ENCODE assay signal across 20 cellular contexts in genomic region chr2:6337123-6337830, GRCh38.
"Had no signal": no experiment of that assay in that cellular context is flagged by ENCODE, and none has a peak within 500 bp of the region (broad histone marks: within the 10 kb centered on the region; RNA-seq: fewer than 3 reads in every experiment).

No MANE protein-coding gene starts in this region.

- H3K4me1 ChIP-seq: adrenal gland, heart left ventricle, left ventricle myocardium inferior, pancreas, testis had no signal

- H3K27me3 ChIP-seq: adrenal gland, heart left ventricle, pancreas, testis had no signal

- ATAC-seq: heart left ventricle; pancreas; stimulated activated naive CD8-positive, alpha-beta T cell treated with anti-CD3 and anti-CD28 coated beads, Interleukin-15, amount 100 ng/mL, for 72 hours had no signal

- H3K4me3 ChIP-seq: adrenal gland, heart left ventricle, left ventricle myocardium inferior, pancreas, testis had no signal

- H3K36me3 ChIP-seq: adrenal gland, heart left ventricle, left ventricle myocardium inferior, pancreas had no signal

- H3K27ac Mint-ChIP-seq: activated T-helper 2 cell treated with anti-CD3 and anti-CD28 coated beads, Interferon-gamma antibody, Interleukin-2, Interleukin-4, amounts not matched to agents 10 μg/mL and 5 μg/mL and 100 μg/mL, durations not matched to agents 14 hours and 24 hours and 36 hours; memory B cell; stimulated activated naive CD8-positive, alpha-beta T cell treated with anti-CD3 and anti-CD28 coated beads, Interleukin-15, amount 100 ng/mL, for 72 hours had no signal

- H3K9me3 Mint-ChIP-seq: activated T-helper 2 cell treated with anti-CD3 and anti-CD28 coated beads, Interferon-gamma antibody, Interleukin-2, Interleukin-4, amounts not matched to agents 10 μg/mL and 5 μg/mL and 100 μg/mL, durations not matched to agents 14 hours and 24 hours and 36 hours; central memory CD8-positive, alpha-beta T cell; memory B cell; nephron had no signal

- H3K27ac ChIP-seq: adrenal gland, heart left ventricle, left ventricle myocardium inferior, pancreas, testis had no signal

- FAIRE-seq: frontal cortex, pancreas had no signal

- H3K9me3 ChIP-seq: adrenal gland, heart left ventricle, left ventricle myocardium inferior, pancreas, testis had no signal

- H3K4me1 Mint-ChIP-seq: central memory CD8-positive, alpha-beta T cell; stimulated activated naive CD8-positive, alpha-beta T cell treated with anti-CD3 and anti-CD28 coated beads, Interleukin-15, amount 100 ng/mL, for 72 hours had no signal

- H3K4me3 Mint-ChIP-seq: brain; central memory CD8-positive, alpha-beta T cell; memory B cell; nephron; stimulated activated naive CD8-positive, alpha-beta T cell treated with anti-CD3 and anti-CD28 coated beads, Interleukin-15, amount 100 ng/mL, for 72 hours had no signal

- H3K36me3 Mint-ChIP-seq: memory B cell had no signal

- H3K27me3 Mint-ChIP-seq: central memory CD8-positive, alpha-beta T cell; memory B cell; stimulated activated naive CD8-positive, alpha-beta T cell treated with anti-CD3 and anti-CD28 coated beads, Interleukin-15, amount 100 ng/mL, for 72 hours had no signal

- DNase-seq: activated CD4-positive, alpha-beta T cell treated with anti-CD3 and anti-CD28 coated beads, Interleukin-2, amount 50 U/mL, for 1 hour; activated CD4-positive, CD25-positive, alpha-beta regulatory T cell; activated naive CD4-positive, alpha-beta T cell treated with anti-CD3 and anti-CD28 coated beads, Interleukin-2, amount 50 U/mL, for 16 hours; activated T-cell treated with anti-CD3 and anti-CD28 coated beads for 4 hours; adrenal gland; cortex of kidney; effector CD8-positive, alpha-beta T cell; heart left ventricle; islet precursor cell; left ventricle myocardium inferior; pancreas; stimulated activated CD4-positive, alpha-beta T cell treated with anti-CD3 and anti-CD28 coated beads, Interleukin-4, amount 100 ng/mL, for 24 hours; stimulated activated naive CD8-positive, alpha-beta T cell treated with anti-CD3 and anti-CD28 coated beads, Interleukin-15, amount 100 ng/mL, for 72 hours; testis had no signal
